Comparison of ENCODE assay signal across 8 cellular contexts in the genomic region with DNA sequence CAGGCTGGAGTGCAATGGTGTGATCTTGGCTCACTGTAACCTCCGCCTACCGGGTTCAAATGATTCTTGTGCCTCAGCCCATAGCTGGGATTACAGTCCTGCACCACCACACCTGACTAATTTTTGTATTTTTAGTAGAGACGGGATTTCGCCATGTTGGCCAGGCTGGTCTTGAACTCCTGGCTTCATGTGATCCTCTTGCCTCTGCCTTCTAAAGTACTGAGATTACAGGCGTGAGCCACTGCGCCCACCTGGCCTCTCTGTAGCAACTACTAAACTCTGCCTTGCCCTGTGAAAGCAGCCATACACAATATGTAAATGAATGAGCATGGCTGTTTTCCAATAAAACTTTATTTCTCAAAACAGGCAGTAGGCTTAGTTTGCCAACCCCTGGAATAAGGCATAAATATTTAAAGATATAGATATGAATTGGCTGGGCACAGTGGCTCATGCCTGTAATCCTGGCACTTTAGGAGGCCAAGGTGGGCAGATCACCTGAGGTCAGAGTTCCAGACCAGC.
A peak's percentile ranks its signal among the peaks of the same experiment; 100 is the strongest.
DNase-seq lines count a peak whose midpoint lies in the region; ATAC-seq and TF ChIP-seq lines count a peak whose summit lies in the region.
"Not testable (repeated sequence)": the region's sequence is repeated elsewhere in the genome, so short reads cannot be mapped to it uniquely, and the experiment has no call there.

No MANE protein-coding gene starts in this region.

- H3K27ac Mint-ChIP-seq in activated T-helper 17 cell treated with anti-CD3 and anti-CD28 coated beads, Interleukin-2, amount 50 U/mL, for 72 hours = peak overlapping the region; percentile 88
- H3K27ac Mint-ChIP-seq in chondrocyte (ENCODE audit: unreplicated experiment) = peak overlapping the region; percentile 55
- H3K27ac Mint-ChIP-seq in stimulated activated naive B cell treated with anti-CD40 and anti-IgM and Interleukin-4, amounts not matched to agents 10 μg/mL and 1 μg/mL and 100 μg/mL, for 72 hours = peak overlapping the region; percentile 96

- not testable (repeated sequence) for H4K20me1 ChIP-seq in BLaER1

- not testable (repeated sequence) for H3K27me3 ChIP-seq in BLaER1; RWPE2 (ENCODE audit: insufficient read depth, poor library complexity, severe bottlenecking)

- peak overlapping the region; percentile 56 for H3K4me3 Mint-ChIP-seq in activated T-helper 17 cell treated with anti-CD3 and anti-CD28 coated beads, Interleukin-2, amount 50 U/mL, for 72 hours
- H3K4me3 Mint-ChIP-seq in chondrocyte (ENCODE audit: unreplicated experiment) = not testable (repeated sequence)
- H3K4me3 Mint-ChIP-seq in stimulated activated naive B cell treated with anti-CD40 and anti-IgM and Interleukin-4, amounts not matched to agents 10 μg/mL and 1 μg/mL and 100 μg/mL, for 72 hours = peak overlapping the region in 1 of 2 donors; percentile 16

- peak overlapping the region; percentile 9 for H3K4me2 ChIP-seq in BLaER1

- not testable (repeated sequence) for H3K9me3 ChIP-seq in BLaER1; RWPE2 (ENCODE audit: severe bottlenecking)

- H3K9me3 Mint-ChIP-seq in activated T-helper 17 cell treated with anti-CD3 and anti-CD28 coated beads, Interleukin-2, amount 50 U/mL, for 72 hours; chondrocyte (ENCODE audit: low read depth); stimulated activated naive B cell treated with anti-CD40 and anti-IgM and Interleukin-4, amounts not matched to agents 10 μg/mL and 1 μg/mL and 100 μg/mL, for 72 hours: not testable (repeated sequence)

- H3K9ac ChIP-seq in BLaER1 = not testable (repeated sequence)

- TF ChIP-seq CTCF in RWPE2 (IDR thresholded peaks at IDR 0.05; ENCODE audit: poor library complexity, severe bottlenecking); chondrocyte (IDR thresholded peaks at IDR 0.05): not testable (repeated sequence)

- not testable (repeated sequence) for H3K36me3 Mint-ChIP-seq in activated T-helper 17 cell treated with anti-CD3 and anti-CD28 coated beads, Interleukin-2, amount 50 U/mL, for 72 hours (ENCODE audit: low read depth); chondrocyte (ENCODE audit: low read depth); stimulated activated naive B cell treated with anti-CD40 and anti-IgM and Interleukin-4, amounts not matched to agents 10 μg/mL and 1 μg/mL and 100 μg/mL, for 72 hours

- H3K27ac ChIP-seq in BLaER1 = not testable (repeated sequence)
- H3K27ac ChIP-seq in RWPE2 (ENCODE audit: poor library complexity, severe bottlenecking) = peak overlapping the region; percentile 4

- DNase-seq in RWPE2 (ENCODE audit: low spot score) = peak; percentile 19
- DNase-seq in chondrocyte (ENCODE audit: low spot score); stimulated activated naive B cell treated with anti-CD40 and anti-IgM and Interleukin-4, amounts not matched to agents 10 μg/mL and 1 μg/mL and 100 μg/mL, for 72 hours: not testable (repeated sequence)

- not testable (repeated sequence) for H3K4me1 Mint-ChIP-seq in activated T-helper 17 cell treated with anti-CD3 and anti-CD28 coated beads, Interleukin-2, amount 50 U/mL, for 72 hours; chondrocyte (ENCODE audit: low read depth)
- H3K4me1 Mint-ChIP-seq in stimulated activated naive B cell treated with anti-CD40 and anti-IgM and Interleukin-4, amounts not matched to agents 10 μg/mL and 1 μg/mL and 100 μg/mL, for 72 hours = peaks cover 22 to 46% of the 10 kb centered on the region in 2 donors

- not testable (repeated sequence) for H3K4me3 ChIP-seq in BLaER1; RWPE2 (ENCODE audit: severe bottlenecking)

- H3K27me3 Mint-ChIP-seq in activated T-helper 17 cell treated with anti-CD3 and anti-CD28 coated beads, Interleukin-2, amount 50 U/mL, for 72 hours; chondrocyte (ENCODE audit: low read depth); stimulated activated naive B cell treated with anti-CD40 and anti-IgM and Interleukin-4, amounts not matched to agents 10 μg/mL and 1 μg/mL and 100 μg/mL, for 72 hours: not testable (repeated sequence)

- H3K4me1 ChIP-seq in BLaER1 (peaks cover 14% of the 10 kb centered on the region), RWPE2 (ENCODE audit: insufficient read depth, poor library complexity, severe bottlenecking) (peaks cover 10% of the 10 kb centered on the region)

- peak; percentile 9 for ATAC-seq in GM18519 (IDR thresholded peaks at IDR 0.05; ENCODE audit: low FRiP score, unreplicated experiment)
- ATAC-seq in GM21737 (IDR thresholded peaks at IDR 0.05; ENCODE audit: unreplicated experiment) = peak; percentile 7
- peak; percentile 22 for ATAC-seq in HG03432 (IDR thresholded peaks at IDR 0.05; ENCODE audit: unreplicated experiment)
- ATAC-seq in RWPE2 (ENCODE audit: low read depth) = peak; percentile 6; the same call in 1 of the 3 replicates
- not testable (repeated sequence) for ATAC-seq in activated T-helper 17 cell treated with anti-CD3 and anti-CD28 coated beads, Interleukin-2, amount 50 U/mL, for 72 hours (replicated peaks)
- peak; percentile 13 to 33 for ATAC-seq in stimulated activated naive B cell treated with anti-CD40 and anti-IgM and Interleukin-4, amounts not matched to agents 10 μg/mL and 1 μg/mL and 100 μg/mL, for 72 hours (replicated peaks)

- not testable (repeated sequence) for H3K36me3 ChIP-seq in BLaER1; RWPE2 (ENCODE audit: low read depth)
